Comparison of ENCODE assay signal across 9 cellular contexts in genomic region chr6:42569102-42570028, GRCh38. TPM values are rescaled to one million over a fixed set of nuclear protein-coding genes. Genes with fewer than 3 reads are reported as not detected.
DNase-seq lines count a peak whose midpoint lies in the region; ATAC-seq lines count a peak whose summit lies in the region.
"Had no signal": no experiment of that assay in that cellular context is flagged by ENCODE, and none has a peak within 500 bp of the region (broad histone marks: within the 10 kb centered on the region; RNA-seq: fewer than 3 reads in every experiment).

No MANE protein-coding gene starts in this region.

- peaks cover 74% of the 10 kb centered on the region for H3K4me1 ChIP-seq in CD4-positive, alpha-beta memory T cell (ENCODE audit: insufficient read depth, low read length)

- no peaks in the 10 kb centered on the region for H3K9me3 ChIP-seq in CD4-positive, alpha-beta memory T cell (ENCODE audit: control insufficient read depth in 1 of 2, low read length in 2 of 2)

- H3K9me3 Mint-ChIP-seq in CD4-positive, alpha-beta memory T cell: no peaks in the 10 kb centered on the region

- intact Hi-C loops in CD4-positive, alpha-beta memory T cell (cut with micrococcal nuclease): loop anchor here (10.0 kb wide), 1 partner anchor 1065 kb away; the partner anchor contains the start of gene MAD2L1BP

- peak overlapping the region in 3 of 8 donors; percentile 6 to 71 (median 17) for H3K4me3 Mint-ChIP-seq in CD4-positive, alpha-beta memory T cell

- POLR2A ChIA-PET in CD4-positive, alpha-beta memory T cell (lab: Charles Lee; ENCODE audit: partially characterized antibody): interaction anchor here (0.9 to 1.3 kb wide), 3 partner anchors 22 to 322 kb away, joined by 3 read pairs; partner anchors contain the start of gene RPL7L1

- peak overlapping the region in 6 of 7 donors; percentile 32 to 81 (median 62) for H3K27ac Mint-ChIP-seq in CD4-positive, alpha-beta memory T cell

- peaks cover 3% of the 10 kb centered on the region for H3K36me3 ChIP-seq in CD4-positive, alpha-beta memory T cell (ENCODE audit: insufficient read depth, low read length)

- CTCF ChIA-PET in CD4-positive, alpha-beta memory T cell (lab: Charles Lee; ENCODE audit: partially characterized antibody): interaction anchor here (0.6 to 1.4 kb wide), 2 partner anchors 22 to 107 kb away, joined by 3 to 9 read pairs; no protein-coding TSS in a partner anchor

- H3K27ac ChIP-seq in CD4-positive, alpha-beta memory T cell (ENCODE audit: low read depth, low read length): no peak overlapping the region

- DNase-seq in CD4-positive, alpha-beta memory T cell: no peak
- peak; percentile 98 for DNase-seq in M059J (ENCODE audit: low read depth)
- peak; percentile 66 for DNase-seq in amniotic stem cell (lab: John Stamatoyannopoulos, UW)
- DNase-seq in myocyte (ENCODE audit: low read depth): peak; percentile 53
- no peak for DNase-seq in NK-92 (lab: John Stamatoyannopoulos, UW; ENCODE audit: unreplicated experiment)
- no peak for DNase-seq in activated CD4-positive, alpha-beta T cell treated with anti-CD3 and anti-CD28 coated beads, Interleukin-2, amount 50 U/mL, for 48 hours
- DNase-seq: activated CD8-positive, alpha-beta memory T cell treated with anti-CD3 and anti-CD28 coated beads, Interleukin-2, amount 50 U/mL, for 4 hours had no signal

- no peaks in the 10 kb centered on the region for H3K27me3 Mint-ChIP-seq in CD4-positive, alpha-beta memory T cell

- H3K4me3 ChIP-seq in CD4-positive, alpha-beta memory T cell (ENCODE audit: low read length in 2 of 2): no peak overlapping the region

- H3K4me1 Mint-ChIP-seq in CD4-positive, alpha-beta memory T cell: peaks cover 41 to 74% (median 58%) of the 10 kb centered on the region in 4 donors

- no peaks in the 10 kb centered on the region for H3K27me3 ChIP-seq in CD4-positive, alpha-beta memory T cell (ENCODE audit: insufficient read depth, low read length)

- ATAC-seq in HG02798 (IDR thresholded peaks at IDR 0.05; ENCODE audit: poor library complexity, unreplicated experiment) (no peak), HG03442 (IDR thresholded peaks at IDR 0.05; ENCODE audit: unreplicated experiment) (no peak)

- H3K36me3 Mint-ChIP-seq in CD4-positive, alpha-beta memory T cell: peaks cover 15 to 41% of the 10 kb centered on the region in 2 donors

RNA-seq across cellular contexts. Expression of gene UBR2, which starts 5.5 kb away (rescaled TPM):
- 10 to 100 TPM; 55.0 to 55.7 TPM for total RNA-seq in CD4-positive, alpha-beta memory T cell
- 10 to 100 TPM in 1 of 2 donors, 1 to 10 TPM in 1; 4.9 to 13.1 TPM for polyA plus RNA-seq in CD4-positive, alpha-beta memory T cell
- 13.2 and 24.3 TPM in 2 replicates for total RNA-seq in M059J (2014; rRNA removed; shearing (Covaris generic))
- total RNA-seq in myocyte: 23.7 and 26.5 TPM in 2 replicates
- polyA plus RNA-seq in myocyte (2012): 7.2 TPM

Comparison
In these comparisons a context has a peak if more than half of its experiments do, and no peak if none do; other contexts are left out.
1. DNase-seq: peak in M059J (single experiment), amniotic stem cell (single experiment) and myocyte (single experiment); none in CD4-positive, alpha-beta memory T cell (0 of 5), NK-92 (single experiment) and activated CD4-positive, alpha-beta T cell treated with anti-CD3 and anti-CD28 coated beads, Interleukin-2, amount 50 U/mL, for 48 hours (0 of 2).